21 cellular contexts compared by ENCODE assay signal in the genomic region with DNA sequence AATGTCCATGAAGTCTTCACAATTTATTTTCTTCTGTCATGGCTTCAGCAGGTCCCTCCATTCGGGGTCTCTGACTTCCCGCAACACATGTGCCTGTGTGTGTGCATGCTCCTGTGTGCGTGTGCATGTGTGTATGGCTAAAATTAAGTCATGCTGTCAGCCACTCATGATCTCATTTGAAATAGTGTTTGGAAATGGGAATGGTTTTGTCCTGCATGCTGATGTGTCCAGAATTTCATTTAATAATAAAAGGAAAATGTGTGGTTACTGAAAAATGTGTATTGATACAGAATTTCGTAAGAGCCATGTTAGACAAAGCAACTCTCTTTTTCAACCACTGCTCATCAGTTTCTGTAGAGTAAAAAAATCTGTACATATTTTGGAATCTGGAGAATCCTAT.
"Had no signal": no experiment of that assay in that cellular context is flagged by ENCODE, and none has a peak within 500 bp of the region (broad histone marks: within the 10 kb centered on the region; RNA-seq: fewer than 3 reads in every experiment).

No MANE protein-coding gene starts in this region.

- H3K27ac Mint-ChIP-seq: effector memory CD8-positive, alpha-beta T cell; naive thymus-derived CD8-positive, alpha-beta T cell; progenitor cell of endocrine pancreas; stimulated activated naive CD8-positive, alpha-beta T cell treated with anti-CD3 and anti-CD28 coated beads, Interleukin-15, amount 100 ng/mL, for 72 hours had no signal

- H3K36me3 ChIP-seq: lower lobe of right lung, right lobe of liver, suprapubic skin, transverse colon, upper lobe of right lung, uterus had no signal

- H3K4me3 ChIP-seq: lower lobe of right lung, right lobe of liver, smooth muscle cell, suprapubic skin, transverse colon, upper lobe of right lung, uterus had no signal

- H3K27me3 ChIP-seq: right lobe of liver, suprapubic skin, transverse colon, upper lobe of right lung, uterus had no signal

- ATAC-seq: effector memory CD8-positive, alpha-beta T cell; left ventricle myocardium superior; lower lobe of right lung; naive thymus-derived CD8-positive, alpha-beta T cell; right lobe of liver; stimulated activated naive CD8-positive, alpha-beta T cell treated with anti-CD3 and anti-CD28 coated beads, Interleukin-15, amount 100 ng/mL, for 72 hours; upper lobe of right lung had no signal

- H3K79me2 ChIP-seq: parathyroid adenoma had no signal

- H3K27ac ChIP-seq: lower lobe of right lung, parathyroid adenoma, right lobe of liver, suprapubic skin, transverse colon, upper lobe of right lung, uterus had no signal

- H3K9ac ChIP-seq: parathyroid adenoma had no signal

- DNase-seq: cortex of kidney; effector memory CD8-positive, alpha-beta T cell; hypothalamus; left ventricle myocardium superior; lower lobe of right lung; naive thymus-derived CD8-positive, alpha-beta T cell; occipital lobe; right lobe of liver; stimulated activated CD4-positive, alpha-beta T cell treated with anti-CD3 and anti-CD28 coated beads, Interleukin-12 subunit alpha, Interleukin-12 subunit beta, amount 100 ng/mL, for 4 hours; stimulated activated CD4-positive, alpha-beta T cell treated with anti-CD3 and anti-CD28 coated beads, Interleukin-1b, Interleukin-23, amount 100 ng/mL, for 48 hours; stimulated activated CD4-positive, alpha-beta T cell treated with anti-CD3 and anti-CD28 coated beads, Interleukin-4, amount 100 ng/mL, for 1 hour; stimulated activated CD8-positive, alpha-beta memory T cell treated with anti-CD3 and anti-CD28 coated beads, Interleukin-4, amount 100 ng/mL, for 48 hours; stimulated activated naive CD4-positive, alpha-beta T cell; stimulated activated naive CD8-positive, alpha-beta T cell treated with anti-CD3 and anti-CD28 coated beads, Interleukin-15, amount 100 ng/mL, for 72 hours; transverse colon; upper lobe of right lung; uterus had no signal

- H3K27me3 Mint-ChIP-seq: effector memory CD8-positive, alpha-beta T cell; naive thymus-derived CD8-positive, alpha-beta T cell; progenitor cell of endocrine pancreas; stimulated activated naive CD8-positive, alpha-beta T cell treated with anti-CD3 and anti-CD28 coated beads, Interleukin-15, amount 100 ng/mL, for 72 hours had no signal

- H3K4me3 Mint-ChIP-seq: effector memory CD8-positive, alpha-beta T cell; naive thymus-derived CD8-positive, alpha-beta T cell; stimulated activated naive CD8-positive, alpha-beta T cell treated with anti-CD3 and anti-CD28 coated beads, Interleukin-15, amount 100 ng/mL, for 72 hours had no signal

- H3K4me1 ChIP-seq: lower lobe of right lung, parathyroid adenoma, right lobe of liver, suprapubic skin, transverse colon, upper lobe of right lung, uterus had no signal

- H3K9me3 ChIP-seq: right lobe of liver, suprapubic skin, upper lobe of right lung, uterus had no signal

- H3K4me2 ChIP-seq: smooth muscle cell had no signal

- H2AFZ ChIP-seq: parathyroid adenoma had no signal
